ENCODE assay signal across 31 cellular contexts in genomic region chr9:77987880-77988525, GRCh38. TPM values are rescaled to one million over a fixed set of nuclear protein-coding genes. Genes with fewer than 3 reads are reported as not detected.
DNase-seq lines count a peak whose midpoint lies in the region; ATAC-seq, FAIRE-seq and TF ChIP-seq lines count a peak whose summit lies in the region.
"Had no signal": no experiment of that assay in that cellular context is flagged by ENCODE, and none has a peak within 500 bp of the region (broad histone marks: within the 10 kb centered on the region; RNA-seq: fewer than 3 reads in every experiment).

No MANE protein-coding gene starts in this region.

- POLR2A ChIA-PET in HepG2 (lab: Yijun Ruan, JAX): no interaction called here

- no peak for TF ChIP-seq EP300 in HepG2 (IDR thresholded peaks at IDR 0.05; ENCODE audit: low read depth in 2 of 2, low read length in 2 of 2)
- no peak for TF ChIP-seq EP300 in HepG2 (CRISPR knock-in tag; IDR thresholded peaks at IDR 0.05; ENCODE audit: borderline replicate concordance)

- no peak overlapping the region for H3K4me3 ChIP-seq in HepG2 (replicated peaks in 1 of 3; ENCODE audit: insufficient read depth in 1 of 3, low read depth in 2 of 3, low read length in 3 of 3)
- H3K4me3 ChIP-seq: ascending aorta, cardiac muscle cell, gastrocnemius medialis, GM23248, lung, SK-N-MC, suprapubic skin had no signal

- no peaks in the 10 kb centered on the region for H3K27me3 ChIP-seq in HepG2 (ENCODE audit: control insufficient read depth in 1 of 2, insufficient read depth in 2 of 2, low read length in 2 of 2)
- H3K27me3 ChIP-seq: ascending aorta, cardiac muscle cell, gastrocnemius medialis, suprapubic skin had no signal

- peaks cover 32% of the 10 kb centered on the region for H3K4me1 Mint-ChIP-seq in activated naive CD8-positive, alpha-beta T cell treated with anti-CD3 and anti-CD28 coated beads for 36 hours
- peaks cover 26% of the 10 kb centered on the region for H3K4me1 Mint-ChIP-seq in activated naive CD8-positive, alpha-beta T cell treated with anti-CD3 and anti-CD28 coated beads, Interleukin-2, amount 50 U/mL, for 24 hours
- H3K4me1 Mint-ChIP-seq in central memory CD8-positive, alpha-beta T cell: peaks cover 11% of the 10 kb centered on the region
- H3K4me1 Mint-ChIP-seq: stimulated activated memory B cell treated with anti-CD40 and anti-IgM and Interleukin-4, amounts not matched to agents 10 μg/mL and 1 μg/mL and 100 μg/mL, for 72 hours had no signal

- peaks cover 37% of the 10 kb centered on the region for H3K4me1 ChIP-seq in HepG2 (ENCODE audit: insufficient read depth, low read length)

- in situ Hi-C loops in HepG2 (cut with HindIII; ENCODE audit: extremely low pct_ligation_motif_present, low pct_unique_long_range_greater_than_20kb): loop anchor here (5.0 kb wide), 1 partner anchor 44 kb away; the partner anchor contains the start of gene GNAQ

- no peak overlapping the region for H3K4me3 Mint-ChIP-seq in activated naive CD8-positive, alpha-beta T cell treated with anti-CD3 and anti-CD28 coated beads for 36 hours
- no peak overlapping the region for H3K4me3 Mint-ChIP-seq in activated naive CD8-positive, alpha-beta T cell treated with anti-CD3 and anti-CD28 coated beads, Interleukin-2, amount 50 U/mL, for 24 hours
- no peak overlapping the region for H3K4me3 Mint-ChIP-seq in central memory CD8-positive, alpha-beta T cell
- H3K4me3 Mint-ChIP-seq: activated CD8-positive, alpha-beta T cell treated with anti-CD3 and anti-CD28 coated beads, Interleukin-2, amount 10 ng/mL, durations not matched to agents 7 days and 5 days; activated naive CD8-positive, alpha-beta T cell; CD8-positive, alpha-beta memory T cell; natural killer cell treated with Interleukin-12 subunit alpha and Interleukin-12 subunit beta and Interleukin-15 and Interleukin-18, amount 100 ng/mL, for 72 hours; stimulated activated memory B cell treated with anti-CD40 and anti-IgM and Interleukin-4, amounts not matched to agents 10 μg/mL and 1 μg/mL and 100 μg/mL, for 72 hours; T-helper 1 cell treated with Interleukin-12 subunit alpha and Interleukin-12 subunit beta and Interleukin-4 antibody, amounts not matched to agents 30 μg/mL and 1 μg/mL, for 36 hours had no signal

- TF ChIP-seq RAD21 in HepG2 (CRISPR knock-in tag; IDR thresholded peaks at IDR 0.05): no peak

- no peak for TF ChIP-seq CTCF in HepG2 (CRISPR knock-in tag; IDR thresholded peaks at IDR 0.05)

- no TSS peak for BruUV-seq in HepG2 (replicated peaks; lab: Mats Ljungman, UMichigan)

- H3K27ac Mint-ChIP-seq in activated naive CD8-positive, alpha-beta T cell treated with anti-CD3 and anti-CD28 coated beads for 36 hours: peak overlapping the region; percentile 2
- H3K27ac Mint-ChIP-seq in activated naive CD8-positive, alpha-beta T cell treated with anti-CD3 and anti-CD28 coated beads, Interleukin-2, amount 50 U/mL, for 24 hours: no peak overlapping the region
- H3K27ac Mint-ChIP-seq in central memory CD8-positive, alpha-beta T cell (ENCODE audit: low read depth): peak overlapping the region; percentile 58
- H3K27ac Mint-ChIP-seq: activated CD8-positive, alpha-beta T cell treated with anti-CD3 and anti-CD28 coated beads, Interleukin-2, amount 10 ng/mL, durations not matched to agents 7 days and 5 days; activated naive CD8-positive, alpha-beta T cell; natural killer cell treated with Interleukin-12 subunit alpha and Interleukin-12 subunit beta and Interleukin-15 and Interleukin-18, amount 100 ng/mL, for 72 hours; stimulated activated memory B cell treated with anti-CD40 and anti-IgM and Interleukin-4, amounts not matched to agents 10 μg/mL and 1 μg/mL and 100 μg/mL, for 72 hours; T-helper 1 cell treated with Interleukin-12 subunit alpha and Interleukin-12 subunit beta and Interleukin-4 antibody, amounts not matched to agents 30 μg/mL and 1 μg/mL, for 36 hours had no signal

- H3K27me3 Mint-ChIP-seq in activated naive CD8-positive, alpha-beta T cell treated with anti-CD3 and anti-CD28 coated beads for 36 hours: no peaks in the 10 kb centered on the region
- no peaks in the 10 kb centered on the region for H3K27me3 Mint-ChIP-seq in activated naive CD8-positive, alpha-beta T cell treated with anti-CD3 and anti-CD28 coated beads, Interleukin-2, amount 50 U/mL, for 24 hours
- peaks cover 7% of the 10 kb centered on the region for H3K27me3 Mint-ChIP-seq in central memory CD8-positive, alpha-beta T cell
- H3K27me3 Mint-ChIP-seq: activated naive CD8-positive, alpha-beta T cell; CD8-positive, alpha-beta memory T cell; natural killer cell treated with Interleukin-12 subunit alpha and Interleukin-12 subunit beta and Interleukin-15 and Interleukin-18, amount 100 ng/mL, for 72 hours had no signal

- H3K9ac ChIP-seq in HepG2 (ENCODE audit: insufficient read depth, low read depth, low read length): no peak overlapping the region
- H3K9ac ChIP-seq: GM23248, KMS-11 had no signal

- peaks cover 14% of the 10 kb centered on the region for H3K79me2 ChIP-seq in HepG2 (ENCODE audit: insufficient read depth, low read length)

- no peak for FAIRE-seq in HepG2 (lab: Jason Lieb, UNC)
- FAIRE-seq: A204.1, endometrium had no signal

- H3K36me3 ChIP-seq in HepG2 (replicated peaks in 1 of 2; ENCODE audit: control insufficient read depth in 1 of 2, insufficient read depth in 2 of 2, low read length in 2 of 2): no peaks in the 10 kb centered on the region
- H3K36me3 ChIP-seq: ascending aorta, cardiac muscle cell, gastrocnemius medialis, suprapubic skin had no signal

- no peak overlapping the region for H3K4me2 ChIP-seq in HepG2 (ENCODE audit: low read depth, low read length)
- H3K4me2 ChIP-seq: KMS-11 had no signal

- CTCF ChIA-PET in HepG2 (lab: Yijun Ruan, JAX; ENCODE audit: low intra/inter-chr PET ratio, low total read pairs): no interaction called here

- no peak for TF ChIP-seq POLR2A in HepG2 (IDR thresholded peaks at IDR 0.05; ENCODE audit: insufficient read depth in 1 of 2, low read depth in 2 of 2, low read length in 2 of 2)

- no peak overlapping the region for H2AFZ ChIP-seq in HepG2 (ENCODE audit: low read length)
- H2AFZ ChIP-seq: GM23248 had no signal

- ATAC-seq in activated naive CD8-positive, alpha-beta T cell treated with anti-CD3 and anti-CD28 coated beads, Interleukin-2, amount 50 U/mL, for 24 hours: no peak
- ATAC-seq in central memory CD8-positive, alpha-beta T cell (replicated peaks; ENCODE audit: extremely low read depth, poor library complexity, severe bottlenecking): no peak
- ATAC-seq in HepG2: no peak
- ATAC-seq: activated CD8-positive, alpha-beta T cell treated with anti-CD3 and anti-CD28 coated beads, Interleukin-2, amount 10 ng/mL, durations not matched to agents 7 days and 5 days; gastrocnemius medialis; PC-3; stimulated activated memory B cell treated with anti-CD40 and anti-IgM and Interleukin-4, amounts not matched to agents 10 μg/mL and 1 μg/mL and 100 μg/mL, for 72 hours had no signal

- intact Hi-C loops in HepG2 (cut with micrococcal nuclease; ENCODE audit: unreplicated experiment): no loop called here

- peaks cover 12% of the 10 kb centered on the region for H3K36me3 Mint-ChIP-seq in activated naive CD8-positive, alpha-beta T cell treated with anti-CD3 and anti-CD28 coated beads for 36 hours
- H3K36me3 Mint-ChIP-seq in activated naive CD8-positive, alpha-beta T cell treated with anti-CD3 and anti-CD28 coated beads, Interleukin-2, amount 50 U/mL, for 24 hours (ENCODE audit: low read depth): peaks cover 7% of the 10 kb centered on the region
- peaks cover 4% of the 10 kb centered on the region for H3K36me3 Mint-ChIP-seq in central memory CD8-positive, alpha-beta T cell (ENCODE audit: insufficient read depth)
- H3K36me3 Mint-ChIP-seq: natural killer cell treated with Interleukin-12 subunit alpha and Interleukin-12 subunit beta and Interleukin-15 and Interleukin-18, amount 100 ng/mL, for 72 hours; stimulated activated memory B cell treated with anti-CD40 and anti-IgM and Interleukin-4, amounts not matched to agents 10 μg/mL and 1 μg/mL and 100 μg/mL, for 72 hours had no signal

- DNase-seq in activated naive CD8-positive, alpha-beta T cell treated with anti-CD3 and anti-CD28 coated beads for 36 hours: no peak
- DNase-seq in activated naive CD8-positive, alpha-beta T cell treated with anti-CD3 and anti-CD28 coated beads, Interleukin-2, amount 50 U/mL, for 24 hours: no peak
- no peak for DNase-seq in central memory CD8-positive, alpha-beta T cell (ENCODE audit: low spot score in 2 of 2)
- no peak for DNase-seq in HepG2 (ENCODE audit: low spot score)
- no peak for DNase-seq in MV-4-11 (lab: John Stamatoyannopoulos, UW)
- no peak for DNase-seq in NCI-H187 treated with DMSO at 0.1 percent for 48 hours (lab: John Stamatoyannopoulos, UW)
- no peak for DNase-seq in NCI-H446 (lab: John Stamatoyannopoulos, UW)
- no peak for DNase-seq in LoVo (ENCODE audit: low spot score)
- DNase-seq: activated CD8-positive, alpha-beta T cell treated with anti-CD3 and anti-CD28 coated beads, Interleukin-2, amount 10 ng/mL, durations not matched to agents 7 days and 5 days; activated effector memory CD4-positive, alpha-beta T cell treated with anti-CD3 and anti-CD28 coated beads, Interleukin-2, amount 50 U/mL, for 16 hours; CD8-positive, alpha-beta memory T cell; DMS 273 treated with DMSO at 0.1 percent for 48 hours; gastrocnemius medialis; GM23248; MM.1S; NCI-H1417; NCI-H2029 treated with DMSO at 0.1 percent for 48 hours; NCI-H526; PC-3 had no signal

- no peaks in the 10 kb centered on the region for H3K9me3 Mint-ChIP-seq in activated naive CD8-positive, alpha-beta T cell treated with anti-CD3 and anti-CD28 coated beads for 36 hours
- no peaks in the 10 kb centered on the region for H3K9me3 Mint-ChIP-seq in activated naive CD8-positive, alpha-beta T cell treated with anti-CD3 and anti-CD28 coated beads, Interleukin-2, amount 50 U/mL, for 24 hours
- H3K9me3 Mint-ChIP-seq in central memory CD8-positive, alpha-beta T cell: no peaks in the 10 kb centered on the region
- H3K9me3 Mint-ChIP-seq: CD8-positive, alpha-beta memory T cell; natural killer cell treated with Interleukin-12 subunit alpha and Interleukin-12 subunit beta and Interleukin-15 and Interleukin-18, amount 100 ng/mL, for 72 hours; stimulated activated memory B cell treated with anti-CD40 and anti-IgM and Interleukin-4, amounts not matched to agents 10 μg/mL and 1 μg/mL and 100 μg/mL, for 72 hours; T-helper 1 cell treated with Interleukin-12 subunit alpha and Interleukin-12 subunit beta and Interleukin-4 antibody, amounts not matched to agents 30 μg/mL and 1 μg/mL, for 36 hours had no signal

- H3K27ac ChIP-seq in HepG2 (ENCODE audit: extremely low read length, insufficient read depth, low read length): no peak overlapping the region
- H3K27ac ChIP-seq: ascending aorta, cardiac muscle cell, gastrocnemius medialis, GM23248, KMS-11, SK-N-MC, suprapubic skin had no signal

- 89% methylated on average over 4 of the region's 5 CpGs for WGBS in HepG2 (ENCODE audit: low lambda C conversion rate)

- 0 out of 2 replicates have a peak, but pooled peaks cover 8% of the 10 kb centered on the region for H4K20me1 ChIP-seq in HepG2 (ENCODE audit: insufficient read depth, low read length)

- no peaks in the 10 kb centered on the region for H3K9me3 ChIP-seq in HepG2 (ENCODE audit: low read length)
- H3K9me3 ChIP-seq: ascending aorta, gastrocnemius medialis, suprapubic skin had no signal

RNA-seq across cellular contexts. Expression of gene GNAQ, which starts 43.6 kb away (rescaled TPM):
- 10 to 100 TPM; 22.4 to 22.7 TPM for total RNA-seq in activated naive CD8-positive, alpha-beta T cell treated with anti-CD3 and anti-CD28 coated beads for 36 hours
- total RNA-seq in HepG2 (2016; rRNA removed; fragmentation: Illumina TruSeq; extraction: Trizol): 17.7 and 21.1 TPM in 2 replicates
- total RNA-seq in HepG2 (2016; cell fraction: cytosol; rRNA removed; fragmentation: Illumina TruSeq; extraction: Trizol; ENCODE audit: low read depth): 3.9 TPM in 2 replicates
- 16.0 and 22.9 TPM in 2 replicates for total RNA-seq in HepG2 (2016; cell fraction: insoluble cytoplasmic fraction; rRNA removed; fragmentation: Illumina TruSeq; extraction: Trizol)
- 9.6 and 12.7 TPM in 2 replicates for total RNA-seq in HepG2 (2016; cell fraction: membrane; rRNA removed; fragmentation: Illumina TruSeq; extraction: Trizol)
- total RNA-seq in HepG2 (2016; cell fraction: nucleus; rRNA removed; fragmentation: Illumina TruSeq; extraction: Trizol): 15.9 and 16.4 TPM in 2 replicates
- 12.1 and 16.5 TPM in 2 replicates for polyA plus RNA-seq in HepG2 (2011; rRNA removed)
- polyA plus RNA-seq in HepG2 (2011; cell fraction: cytosol; rRNA removed): 6.6 and 12.2 TPM in 2 replicates
- polyA plus RNA-seq in HepG2 (2011; cell fraction: nucleus; rRNA removed): 11.5 and 15.2 TPM in 2 replicates
- 13.3 and 16.7 TPM in 2 replicates for polyA plus RNA-seq in HepG2 (2012)
- polyA plus RNA-seq in HepG2 (2016; cell fraction: cytosol; fragmentation: Illumina TruSeq; extraction: Trizol; ENCODE audit: low read depth): 0.83 and 1.0 TPM in 2 replicates
- 19.8 and 20.8 TPM in 2 replicates for polyA plus RNA-seq in HepG2 (2016; cell fraction: insoluble cytoplasmic fraction; fragmentation: Illumina TruSeq; extraction: Trizol; ENCODE audit: low read depth)
- polyA plus RNA-seq in HepG2 (2016; cell fraction: membrane; fragmentation: Illumina TruSeq; extraction: Trizol; ENCODE audit: low read depth): 6.1 and 6.3 TPM in 2 replicates
- 13.6 and 15.9 TPM in 2 replicates for polyA plus RNA-seq in HepG2 (2016; cell fraction: nucleus; fragmentation: Illumina TruSeq; extraction: Trizol; ENCODE audit: insufficient read depth, low read depth)
- 9.6 and 14.4 TPM in 2 replicates for polyA minus RNA-seq in HepG2 (2011; rRNA and poly(A)+ RNA removed; ENCODE audit: low replicate concordance)
- polyA minus RNA-seq in HepG2 (2011; cell fraction: cytosol; rRNA and poly(A)+ RNA removed): 18.0 and 30.7 TPM in 2 replicates
- polyA minus RNA-seq in HepG2 (2011; cell fraction: nucleus; rRNA and poly(A)+ RNA removed): 19.4 and 24.0 TPM in 2 replicates
